ENCODE assay signal across 9 cellular contexts in the genomic region with DNA sequence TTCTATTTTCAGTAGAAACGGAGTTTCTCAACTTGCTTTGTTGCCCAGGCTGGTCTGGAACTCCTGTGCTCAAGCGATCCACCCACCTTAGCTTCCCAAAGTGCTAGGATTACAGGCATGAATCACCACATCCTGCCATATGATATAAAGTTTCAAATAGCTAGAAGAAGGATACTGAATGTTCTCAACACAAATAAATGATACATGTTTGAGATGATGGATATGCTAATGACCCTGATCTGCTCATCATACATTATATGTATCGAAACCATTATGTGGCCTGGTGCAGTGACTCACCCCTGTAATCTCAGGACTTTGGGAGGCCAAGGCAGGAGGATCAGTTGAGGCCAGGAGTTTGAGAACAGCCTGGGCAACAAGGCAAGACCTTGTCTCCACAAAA. TPM values are rescaled to one million over a fixed set of nuclear protein-coding genes. Genes with fewer than 3 reads are reported as not detected.
A peak's percentile ranks its signal among the peaks of the same experiment; 100 is the strongest.
DNase-seq lines count a peak whose midpoint lies in the region; ATAC-seq and TF ChIP-seq lines count a peak whose summit lies in the region.
"Had no signal": no experiment of that assay in that cellular context is flagged by ENCODE, and none has a peak within 500 bp of the region (broad histone marks: within the 10 kb centered on the region; RNA-seq: fewer than 3 reads in every experiment).

No MANE protein-coding gene starts in this region.

- DNase-seq in Caki2 (ENCODE audit: low read depth) (peak; percentile 54), iris pigment epithelial cell (ENCODE audit: low read depth) (peak; percentile 92), NCI-H2196 treated with DMSO at 0.1 percent for 48 hours (lab: John Stamatoyannopoulos, UW; ENCODE audit: unreplicated experiment) (no peak), COLO829 (ENCODE audit: low spot score) (no peak)
- DNase-seq: Right ventricle myocardium superior had no signal

- H3K27ac Mint-ChIP-seq in activated T-helper 17 cell treated with anti-CD3 and anti-CD28 coated beads, Interleukin-2, amount 50 U/mL, for 72 hours: peak overlapping the region; percentile 90

- H3K9me3 ChIP-seq in HEK293 (ENCODE audit: control insufficient read depth, insufficient read depth, low read depth, low read length): no peaks in the 10 kb centered on the region

- H3K9me3 Mint-ChIP-seq in activated T-helper 17 cell treated with anti-CD3 and anti-CD28 coated beads, Interleukin-2, amount 50 U/mL, for 72 hours: no peaks in the 10 kb centered on the region

- H3K4me1 ChIP-seq in HEK293 (ENCODE audit: control insufficient read depth, insufficient read depth, low read length): no peaks in the 10 kb centered on the region

- H3K4me3 Mint-ChIP-seq in activated T-helper 17 cell treated with anti-CD3 and anti-CD28 coated beads, Interleukin-2, amount 50 U/mL, for 72 hours: peak overlapping the region; percentile 66

- H3K27ac ChIP-seq in HEK293 (ENCODE audit: extremely low read depth, low read depth, low read length): no peak overlapping the region

- no peaks in the 10 kb centered on the region for H3K27me3 Mint-ChIP-seq in activated T-helper 17 cell treated with anti-CD3 and anti-CD28 coated beads, Interleukin-2, amount 50 U/mL, for 72 hours

- in situ Hi-C loops in Caki2 (cut with HindIII; ENCODE audit: low pct_unique_long_range_greater_than_20kb, low sequenced_read_pairs): no loop called here

- POLR2A ChIA-PET in HEK293 (lab: Yijun Ruan, JAX): interaction anchor here (0.6 to 1.1 kb wide), 6 partner anchors 15 to 496 kb away, joined by 3 to 7 read pairs (median 6); a partner anchor contains a TSS

- H3K36me3 ChIP-seq in HEK293 (ENCODE audit: control insufficient read depth in 2 of 2, insufficient read depth in 1 of 2, low read length in 2 of 2): no peaks in the 10 kb centered on the region

- TF ChIP-seq CTCF in HEK293 (tag by site-specific recombination; IDR thresholded peaks at IDR 0.05): no peak

- peaks cover 12% of the 10 kb centered on the region for H3K36me3 Mint-ChIP-seq in activated T-helper 17 cell treated with anti-CD3 and anti-CD28 coated beads, Interleukin-2, amount 50 U/mL, for 72 hours (ENCODE audit: low read depth)

- CTCF ChIA-PET in HEK293 (lab: Yijun Ruan, JAX): interaction anchor here (0.6 to 1.1 kb wide), 3 partner anchors 24 to 209 kb away, joined by 3 to 4 read pairs (median 3); a partner anchor contains a TSS

- ATAC-seq in activated T-helper 17 cell treated with anti-CD3 and anti-CD28 coated beads, Interleukin-2, amount 50 U/mL, for 72 hours (replicated peaks): peak; percentile 46
- no peak for ATAC-seq in GM18868 (IDR thresholded peaks at IDR 0.05; ENCODE audit: unreplicated experiment)

- no peak overlapping the region for H3K4me3 ChIP-seq in HEK293 (ENCODE audit: low read depth, low read length)

- H3K4me1 Mint-ChIP-seq in activated T-helper 17 cell treated with anti-CD3 and anti-CD28 coated beads, Interleukin-2, amount 50 U/mL, for 72 hours: peaks cover 17% of the 10 kb centered on the region

TF ChIP-seq in HEK293, 187 proteins besides CTCF, POLR2A, EP300 and RAD21:
- TF ChIP-seq, protein P1, sequence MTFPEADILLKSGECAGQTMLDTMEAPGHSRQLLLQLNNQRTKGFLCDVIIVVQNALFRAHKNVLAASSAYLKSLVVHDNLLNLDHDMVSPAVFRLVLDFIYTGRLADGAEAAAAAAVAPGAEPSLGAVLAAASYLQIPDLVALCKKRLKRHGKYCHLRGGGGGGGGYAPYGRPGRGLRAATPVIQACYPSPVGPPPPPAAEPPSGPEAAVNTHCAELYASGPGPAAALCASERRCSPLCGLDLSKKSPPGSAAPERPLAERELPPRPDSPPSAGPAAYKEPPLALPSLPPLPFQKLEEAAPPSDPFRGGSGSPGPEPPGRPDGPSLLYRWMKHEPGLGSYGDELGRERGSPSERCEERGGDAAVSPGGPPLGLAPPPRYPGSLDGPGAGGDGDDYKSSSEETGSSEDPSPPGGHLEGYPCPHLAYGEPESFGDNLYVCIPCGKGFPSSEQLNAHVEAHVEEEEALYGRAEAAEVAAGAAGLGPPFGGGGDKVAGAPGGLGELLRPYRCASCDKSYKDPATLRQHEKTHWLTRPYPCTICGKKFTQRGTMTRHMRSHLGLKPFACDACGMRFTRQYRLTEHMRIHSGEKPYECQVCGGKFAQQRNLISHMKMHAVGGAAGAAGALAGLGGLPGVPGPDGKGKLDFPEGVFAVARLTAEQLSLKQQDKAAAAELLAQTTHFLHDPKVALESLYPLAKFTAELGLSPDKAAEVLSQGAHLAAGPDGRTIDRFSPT (tag by site-specific recombination; IDR thresholded peaks at IDR 0.05): 0 out of 2 replicates have a peak, but pooled peaks have one; percentile 12
- TF ChIP-seq ZNF530 (tag by site-specific recombination; IDR thresholded peaks at IDR 0.05; ENCODE audit: low read depth) (no peak), SP7 (tag by site-specific recombination; IDR thresholded peaks at IDR 0.05) (peak; percentile 39; the same call in 1 of the 2 replicates), ZNF600 (tag by site-specific recombination; IDR thresholded peaks at IDR 0.05) (peak; percentile 70), ZBTB17 (tag by site-specific recombination; IDR thresholded peaks at IDR 0.05) (0 out of 2 replicates have a peak, but pooled peaks have one; percentile 15), BCL11A (tag by site-specific recombination; IDR thresholded peaks at IDR 0.05; ENCODE audit: low read depth) (no peak), ZNF184 (tag by site-specific recombination; IDR thresholded peaks at IDR 0.05) (0 out of 2 replicates have a peak, but pooled peaks have one; percentile 39)
- TF ChIP-seq, protein P2, sequence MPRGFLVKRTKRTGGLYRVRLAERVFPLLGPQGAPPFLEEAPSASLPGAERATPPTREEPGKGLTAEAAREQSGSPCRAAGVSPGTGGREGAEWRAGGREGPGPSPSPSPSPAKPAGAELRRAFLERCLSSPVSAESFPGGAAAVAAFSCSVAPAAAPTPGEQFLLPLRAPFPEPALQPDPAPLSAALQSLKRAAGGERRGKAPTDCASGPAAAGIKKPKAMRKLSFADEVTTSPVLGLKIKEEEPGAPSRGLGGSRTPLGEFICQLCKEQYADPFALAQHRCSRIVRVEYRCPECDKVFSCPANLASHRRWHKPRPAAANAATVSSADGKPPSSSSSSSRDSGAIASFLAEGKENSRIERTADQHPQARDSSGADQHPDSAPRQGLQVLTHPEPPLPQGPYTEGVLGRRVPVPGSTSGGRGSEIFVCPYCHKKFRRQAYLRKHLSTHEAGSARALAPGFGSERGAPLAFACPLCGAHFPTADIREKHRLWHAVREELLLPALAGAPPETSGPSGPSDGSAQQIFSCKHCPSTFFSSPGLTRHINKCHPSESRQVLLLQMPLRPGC (tag by site-specific recombination; IDR thresholded peaks at IDR 0.05): 0 out of 2 replicates have a peak, but pooled peaks have one; percentile 48
- TF ChIP-seq, protein P3, sequence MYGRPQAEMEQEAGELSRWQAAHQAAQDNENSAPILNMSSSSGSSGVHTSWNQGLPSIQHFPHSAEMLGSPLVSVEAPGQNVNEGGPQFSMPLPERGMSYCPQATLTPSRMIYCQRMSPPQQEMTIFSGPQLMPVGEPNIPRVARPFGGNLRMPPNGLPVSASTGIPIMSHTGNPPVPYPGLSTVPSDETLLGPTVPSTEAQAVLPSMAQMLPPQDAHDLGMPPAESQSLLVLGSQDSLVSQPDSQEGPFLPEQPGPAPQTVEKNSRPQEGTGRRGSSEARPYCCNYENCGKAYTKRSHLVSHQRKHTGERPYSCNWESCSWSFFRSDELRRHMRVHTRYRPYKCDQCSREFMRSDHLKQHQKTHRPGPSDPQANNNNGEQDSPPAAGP (tag by site-specific recombination; IDR thresholded peaks at IDR 0.05): peak; percentile 66; the same call in 1 of the 2 replicates
TF ChIP-seq in HEK293: peak in this region for 7.

RNA-seq across cellular contexts. Expression of a gene that starts 11.5 kb away (rescaled TPM):
- total RNA-seq in Caki2 (2014; rRNA removed; shearing (Covaris generic); ENCODE audit: low replicate concordance): 7.3 TPM in 1 of 2 replicates, not detected in the other
- 1 to 10 TPM in 1 of 2 donors, not detected in 1; 1.1 TPM for total RNA-seq in activated T-helper 17 cell treated with anti-CD3 and anti-CD28 coated beads, Interleukin-2, amount 50 U/mL, for 72 hours
- total RNA-seq: activated CD8-positive, alpha-beta memory T cell treated with anti-CD3 and anti-CD28 coated beads for 36 hours; Right ventricle myocardium superior had no signal

RNA-seq across cellular contexts. Expression of a gene that starts 18.4 kb away (rescaled TPM):
- total RNA-seq in Caki2 (2014; rRNA removed; shearing (Covaris generic); ENCODE audit: low replicate concordance): not detected in 2 replicates
- total RNA-seq in activated T-helper 17 cell treated with anti-CD3 and anti-CD28 coated beads, Interleukin-2, amount 50 U/mL, for 72 hours: 10 to 100 TPM; 32.7 to 39.3 TPM

RNA-seq across cellular contexts. Expression of a gene that starts 23.4 kb away (rescaled TPM):
- total RNA-seq in Caki2 (2014; rRNA removed; shearing (Covaris generic); ENCODE audit: low replicate concordance): 140 and 164 TPM in 2 replicates
- total RNA-seq in activated T-helper 17 cell treated with anti-CD3 and anti-CD28 coated beads, Interleukin-2, amount 50 U/mL, for 72 hours: 10 to 100 TPM; 43.0 to 61.9 TPM

RNA-seq across cellular contexts. Expression of a gene that starts 35.9 kb away (rescaled TPM):
- 80.8 and 81.6 TPM in 2 replicates for total RNA-seq in Caki2 (2014; rRNA removed; shearing (Covaris generic); ENCODE audit: low replicate concordance)
- total RNA-seq in activated T-helper 17 cell treated with anti-CD3 and anti-CD28 coated beads, Interleukin-2, amount 50 U/mL, for 72 hours: 100 to 1,000 TPM; 103 to 110 TPM

RNA-seq across cellular contexts. Expression of a gene that starts 50.2 kb away (rescaled TPM):
- total RNA-seq in Caki2 (2014; rRNA removed; shearing (Covaris generic); ENCODE audit: low replicate concordance): 72.2 and 122 TPM in 2 replicates
- 100 to 1,000 TPM; 140 to 212 TPM for total RNA-seq in activated T-helper 17 cell treated with anti-CD3 and anti-CD28 coated beads, Interleukin-2, amount 50 U/mL, for 72 hours

Comparison
In these comparisons a context has a peak if more than half of its experiments do, and no peak if none do; other contexts are left out.
1. DNase-seq: peak in Caki2 (single experiment) and iris pigment epithelial cell (single experiment); none in NCI-H2196 treated with DMSO at 0.1 percent for 48 hours (single experiment) and COLO829 (single experiment).
2. RNA of a gene that starts 18.4 kb away (total RNA-seq): 32.7 to 39.3 TPM in activated T-helper 17 cell treated with anti-CD3 and anti-CD28 coated beads, Interleukin-2, amount 50 U/mL, for 72 hours; not detected in Caki2; every median in the first group is over 10 times any median in the second.